In the genomic region with DNA sequence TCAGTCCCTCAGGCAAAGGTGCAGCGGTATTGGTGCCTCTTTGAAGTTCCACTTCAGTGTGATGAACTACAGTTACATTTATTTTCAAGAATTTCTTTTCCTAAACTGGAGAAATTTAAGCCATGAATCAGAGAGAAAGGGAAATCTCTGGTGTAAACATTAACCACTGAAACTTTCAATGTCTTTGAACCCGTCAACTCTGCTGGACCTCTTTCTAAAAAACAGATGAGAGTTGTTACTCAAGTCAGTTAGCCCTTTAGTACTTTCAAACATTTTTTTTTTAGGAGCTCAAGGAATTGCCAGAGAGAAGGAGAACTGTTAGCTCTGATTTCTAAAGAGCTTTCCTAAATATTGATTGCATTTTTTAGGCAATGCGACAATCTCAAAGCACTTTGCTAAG, we compare ENCODE assay signal across 4 cellular contexts. TPM values are rescaled to one million over a fixed set of nuclear protein-coding genes. Genes with fewer than 3 reads are reported as not detected.
"Had no signal": no experiment of that assay in that cellular context is flagged by ENCODE, and none has a peak within 500 bp of the region (broad histone marks: within the 10 kb centered on the region; RNA-seq: fewer than 3 reads in every experiment).

No MANE protein-coding gene starts in this region.

RNA-seq across cellular contexts. Expression of a gene that starts 8.6 kb away (rescaled TPM):
- total RNA-seq: LHCN-M2, M059J, MCF 10A, NCI-H460 had no signal

RNA-seq across cellular contexts. Expression of a gene that starts 11.9 kb away (rescaled TPM):
- total RNA-seq: LHCN-M2, M059J, MCF 10A, NCI-H460 had no signal
